Comparison of ENCODE assay signal across 8 cellular contexts in the genomic region with DNA sequence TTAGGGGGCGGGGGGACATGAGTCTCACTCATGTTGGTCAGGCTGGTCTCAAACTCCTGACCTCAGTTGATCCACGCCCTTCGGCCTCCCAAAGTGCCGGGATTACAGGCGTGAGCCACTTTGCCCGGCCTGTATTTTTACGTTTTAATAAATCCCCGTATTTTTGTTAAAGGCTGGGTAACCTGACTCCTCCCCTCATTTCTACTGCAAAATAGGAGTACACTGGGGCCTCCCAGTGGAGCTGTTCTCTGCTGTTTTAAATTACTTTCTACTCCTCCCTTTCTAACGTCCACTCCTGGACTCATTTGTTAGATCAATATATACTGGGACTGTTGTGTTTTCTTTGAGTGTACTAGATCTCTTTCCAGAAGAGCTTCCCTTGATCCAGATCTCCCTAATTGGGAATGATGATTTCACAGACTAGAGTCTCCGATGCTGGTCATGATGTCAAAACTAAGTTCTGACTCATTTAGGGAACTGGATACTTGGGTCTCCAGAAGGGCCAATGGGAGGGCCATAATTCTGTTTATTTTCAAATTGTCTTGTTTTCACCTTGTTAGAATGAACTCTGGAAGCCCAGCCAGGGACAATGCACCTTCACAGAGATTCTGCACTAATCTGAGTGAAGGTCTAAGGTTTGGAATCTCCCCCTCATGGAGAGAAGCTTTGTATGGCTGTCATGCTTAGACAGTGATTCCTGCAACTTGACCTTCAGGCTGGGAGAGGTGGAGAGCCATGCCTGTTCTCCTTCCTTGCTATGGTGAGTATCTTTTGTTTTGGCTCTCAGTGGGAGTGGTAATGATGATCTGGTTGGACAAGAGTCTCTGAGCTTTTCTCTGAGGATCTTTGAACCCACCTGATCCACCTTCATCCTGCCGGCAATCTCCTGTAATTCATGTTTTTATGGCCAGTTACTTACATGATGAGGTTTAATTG. TPM values are rescaled to one million over a fixed set of nuclear protein-coding genes. Genes with fewer than 3 reads are reported as not detected.
DNase-seq lines count a peak whose midpoint lies in the region; ATAC-seq lines count a peak whose summit lies in the region.

No MANE protein-coding gene starts in this region.

- H3K4me1 Mint-ChIP-seq in activated T-cell treated with anti-CD3 and anti-CD28 coated beads, Interleukin-2, amount 50 U/mL, for 4 hours (ENCODE audit: low read depth), result peaks cover 28% of the 10 kb centered on the region
- H3K4me1 Mint-ChIP-seq in activated CD8-positive, alpha-beta T cell treated with anti-CD3 and anti-CD28 coated beads, Interleukin-2, amount 10 ng/mL, durations not matched to agents 7 days and 5 days (ENCODE audit: low read depth), result peaks cover 45% of the 10 kb centered on the region
- H3K4me1 Mint-ChIP-seq in stimulated activated naive B cell treated with anti-CD40 and anti-IgM and Interleukin-4, amounts not matched to agents 10 μg/mL and 1 μg/mL and 100 μg/mL, for 72 hours, result peaks cover 28 to 47% of the 10 kb centered on the region in 2 donors

- no peaks in the 10 kb centered on the region for H3K9me3 Mint-ChIP-seq in activated T-cell treated with anti-CD3 and anti-CD28 coated beads, Interleukin-2, amount 50 U/mL, for 4 hours
- H3K9me3 Mint-ChIP-seq in activated CD8-positive, alpha-beta T cell treated with anti-CD3 and anti-CD28 coated beads, Interleukin-2, amount 10 ng/mL, durations not matched to agents 7 days and 5 days (ENCODE audit: insufficient read depth), result no peaks in the 10 kb centered on the region
- H3K9me3 Mint-ChIP-seq in stimulated activated naive B cell treated with anti-CD40 and anti-IgM and Interleukin-4, amounts not matched to agents 10 μg/mL and 1 μg/mL and 100 μg/mL, for 72 hours, result no peaks in the 10 kb centered on the region

- H3K4me3 Mint-ChIP-seq in activated T-cell treated with anti-CD3 and anti-CD28 coated beads, Interleukin-2, amount 50 U/mL, for 4 hours, result peak overlapping the region; percentile 99
- H3K4me3 Mint-ChIP-seq in activated CD8-positive, alpha-beta T cell treated with anti-CD3 and anti-CD28 coated beads, Interleukin-2, amount 10 ng/mL, durations not matched to agents 7 days and 5 days, result peak overlapping the region; percentile 98
- peak overlapping the region; percentile 98 to 100 for H3K4me3 Mint-ChIP-seq in stimulated activated naive B cell treated with anti-CD40 and anti-IgM and Interleukin-4, amounts not matched to agents 10 μg/mL and 1 μg/mL and 100 μg/mL, for 72 hours

- no peaks in the 10 kb centered on the region for H3K27me3 Mint-ChIP-seq in activated T-cell treated with anti-CD3 and anti-CD28 coated beads, Interleukin-2, amount 50 U/mL, for 4 hours (ENCODE audit: low read depth)
- no peaks in the 10 kb centered on the region for H3K27me3 Mint-ChIP-seq in activated CD8-positive, alpha-beta T cell treated with anti-CD3 and anti-CD28 coated beads, Interleukin-2, amount 10 ng/mL, durations not matched to agents 7 days and 5 days (ENCODE audit: low read depth)
- no peaks in the 10 kb centered on the region for H3K27me3 Mint-ChIP-seq in stimulated activated naive B cell treated with anti-CD40 and anti-IgM and Interleukin-4, amounts not matched to agents 10 μg/mL and 1 μg/mL and 100 μg/mL, for 72 hours

- POLR2A ChIA-PET in activated CD8-positive, alpha-beta T cell treated with anti-CD3 and anti-CD28 coated beads, Interleukin-2, amount 10 ng/mL, durations not matched to agents 7 days and 5 days (lab: Charles Lee), result interaction anchor here (0.6 to 2.1 kb wide), 6 partner anchors 9 to 268 kb away, joined by 3 to 8 read pairs (median 4); a partner anchor contains a TSS

- peak overlapping the region; percentile 99 for H3K4me3 ChIP-seq in iPS-11a (ENCODE audit: low read depth, low read length)

- CTCF ChIA-PET in activated CD8-positive, alpha-beta T cell treated with anti-CD3 and anti-CD28 coated beads, Interleukin-2, amount 10 ng/mL, durations not matched to agents 7 days and 5 days (lab: Charles Lee), result interaction anchor here (1.1 to 1.7 kb wide), 4 partner anchors 26 to 115 kb away, joined by 3 to 5 read pairs (median 4); a partner anchor contains a TSS

- ATAC-seq in activated T-cell treated with anti-CD3 and anti-CD28 coated beads, Interleukin-2, amount 50 U/mL, for 4 hours, result no peak
- no peak for ATAC-seq in activated CD8-positive, alpha-beta T cell treated with anti-CD3 and anti-CD28 coated beads, Interleukin-2, amount 10 ng/mL, durations not matched to agents 7 days and 5 days
- ATAC-seq in stimulated activated naive B cell treated with anti-CD40 and anti-IgM and Interleukin-4, amounts not matched to agents 10 μg/mL and 1 μg/mL and 100 μg/mL, for 72 hours (replicated peaks), result no peak
- no peak for ATAC-seq in HG02884 (IDR thresholded peaks at IDR 0.05; ENCODE audit: unreplicated experiment)

- H3K36me3 Mint-ChIP-seq in activated T-cell treated with anti-CD3 and anti-CD28 coated beads, Interleukin-2, amount 50 U/mL, for 4 hours (ENCODE audit: insufficient read depth), result peaks cover 43% of the 10 kb centered on the region
- H3K36me3 Mint-ChIP-seq in activated CD8-positive, alpha-beta T cell treated with anti-CD3 and anti-CD28 coated beads, Interleukin-2, amount 10 ng/mL, durations not matched to agents 7 days and 5 days (ENCODE audit: low read depth), result peaks cover 65% of the 10 kb centered on the region
- H3K36me3 Mint-ChIP-seq in stimulated activated naive B cell treated with anti-CD40 and anti-IgM and Interleukin-4, amounts not matched to agents 10 μg/mL and 1 μg/mL and 100 μg/mL, for 72 hours, result peaks cover 50 to 57% of the 10 kb centered on the region in 2 donors

- peak overlapping the region; percentile 92 for H3K27ac Mint-ChIP-seq in activated CD8-positive, alpha-beta T cell treated with anti-CD3 and anti-CD28 coated beads, Interleukin-2, amount 10 ng/mL, durations not matched to agents 7 days and 5 days
- peak overlapping the region; percentile 98 for H3K27ac Mint-ChIP-seq in stimulated activated naive B cell treated with anti-CD40 and anti-IgM and Interleukin-4, amounts not matched to agents 10 μg/mL and 1 μg/mL and 100 μg/mL, for 72 hours

- no peak for DNase-seq in activated T-cell treated with anti-CD3 and anti-CD28 coated beads, Interleukin-2, amount 50 U/mL, for 4 hours
- no peak for DNase-seq in activated T-cell treated with anti-CD3 and anti-CD28 coated beads, Interleukin-2, amount 50 U/mL, for 48 hours
- no peak for DNase-seq in activated CD8-positive, alpha-beta T cell treated with anti-CD3 and anti-CD28 coated beads, Interleukin-2, amount 10 ng/mL, durations not matched to agents 7 days and 5 days
- DNase-seq in stimulated activated naive B cell treated with anti-CD40 and anti-IgM and Interleukin-4, amounts not matched to agents 10 μg/mL and 1 μg/mL and 100 μg/mL, for 72 hours, result no peak
- DNase-seq in effector CD8-positive, alpha-beta T cell (lab: John Stamatoyannopoulos, UW), result no peak
- DNase-seq in putamen (ENCODE audit: low spot score), result no peak

RNA-seq across cellular contexts. Expression of a gene that starts 9.4 kb away (rescaled TPM):
- 10 to 100 TPM; 76.1 to 97.7 (median 93.0) TPM for total RNA-seq in activated T-cell treated with anti-CD3 and anti-CD28 coated beads, Interleukin-2, amount 50 U/mL, for 4 hours
- total RNA-seq in activated CD8-positive, alpha-beta T cell treated with anti-CD3 and anti-CD28 coated beads, Interleukin-2, amount 10 ng/mL, durations not matched to agents 7 days and 5 days, result 10 to 100 TPM; 84.6 to 87.1 TPM

RNA-seq across cellular contexts. Expression of a gene that starts 21.6 kb away (rescaled TPM):
- 10 to 100 TPM; 33.3 to 38.1 (median 34.2) TPM for total RNA-seq in activated T-cell treated with anti-CD3 and anti-CD28 coated beads, Interleukin-2, amount 50 U/mL, for 4 hours
- total RNA-seq in activated CD8-positive, alpha-beta T cell treated with anti-CD3 and anti-CD28 coated beads, Interleukin-2, amount 10 ng/mL, durations not matched to agents 7 days and 5 days, result 10 to 100 TPM; 75.6 to 75.7 TPM

RNA-seq across cellular contexts. Expression of a gene that starts 21.9 kb away (rescaled TPM):
- 1 to 10 TPM; 1.6 to 1.8 (median 1.7) TPM for total RNA-seq in activated T-cell treated with anti-CD3 and anti-CD28 coated beads, Interleukin-2, amount 50 U/mL, for 4 hours
- 1 to 10 TPM; 3.0 to 3.1 TPM for total RNA-seq in activated CD8-positive, alpha-beta T cell treated with anti-CD3 and anti-CD28 coated beads, Interleukin-2, amount 10 ng/mL, durations not matched to agents 7 days and 5 days

RNA-seq across cellular contexts. Expression of a gene that starts 25.7 kb away (rescaled TPM):
- total RNA-seq in activated T-cell treated with anti-CD3 and anti-CD28 coated beads, Interleukin-2, amount 50 U/mL, for 4 hours, result 10 to 100 TPM; 25.6 to 26.7 (median 26.0) TPM
- 10 to 100 TPM; 16.5 to 17.8 TPM for total RNA-seq in activated CD8-positive, alpha-beta T cell treated with anti-CD3 and anti-CD28 coated beads, Interleukin-2, amount 10 ng/mL, durations not matched to agents 7 days and 5 days

RNA-seq across cellular contexts. Expression of a gene that starts 30.2 kb away (rescaled TPM):
- 100 to 1,000 TPM; 163 to 192 (median 184) TPM for total RNA-seq in activated T-cell treated with anti-CD3 and anti-CD28 coated beads, Interleukin-2, amount 50 U/mL, for 4 hours
- total RNA-seq in activated CD8-positive, alpha-beta T cell treated with anti-CD3 and anti-CD28 coated beads, Interleukin-2, amount 10 ng/mL, durations not matched to agents 7 days and 5 days, result 100 to 1,000 TPM; 123 to 128 TPM
